ENCODE assay signal across 26 cellular contexts in genomic region chr1:39752703-39753102, GRCh38. TPM values are rescaled to one million over a fixed set of nuclear protein-coding genes. Genes with fewer than 3 reads are reported as not detected.
DNase-seq lines count a peak whose midpoint lies in the region; ATAC-seq, FAIRE-seq and TF ChIP-seq lines count a peak whose summit lies in the region.
"Had no signal": no experiment of that assay in that cellular context is flagged by ENCODE, and none has a peak within 500 bp of the region (broad histone marks: within the 10 kb centered on the region; RNA-seq: fewer than 3 reads in every experiment).

No MANE protein-coding gene starts in this region.

- intact Hi-C loops in kidney (cut with DNase I): no loop called here

- no peak overlapping the region for H3K4me2 ChIP-seq in smooth muscle cell

- no peak overlapping the region for H3K4me3 ChIP-seq in kidney (ENCODE audit: low read length in 2 of 2)
- no peak overlapping the region for H3K4me3 ChIP-seq in smooth muscle cell
- H3K4me3 ChIP-seq: GM23248, SJCRH30 had no signal

- WGBS in smooth muscle cell (ENCODE audit: low lambda C conversion rate): 97% methylated on average over 6 of the region's 6 CpGs

- H3K79me2 ChIP-seq in smooth muscle cell (ENCODE audit: low read depth): no peaks in the 10 kb centered on the region

- no peaks in the 10 kb centered on the region for H4K20me1 ChIP-seq in smooth muscle cell (ENCODE audit: low read depth)

- no peak for TF ChIP-seq CTCF in VCaP (conservative IDR thresholded peaks at IDR 0.05)
- TF ChIP-seq CTCF in kidney (IDR thresholded peaks at IDR 0.05; ENCODE audit: borderline replicate concordance, extremely low read depth, insufficient read depth): no peak
- TF ChIP-seq CTCF in type B pancreatic cell (conservative IDR thresholded peaks at IDR 0.05): no peak
- TF ChIP-seq CTCF in smooth muscle cell (IDR thresholded peaks at IDR 0.05; ENCODE audit: borderline replicate concordance, insufficient read depth, poor library complexity, severe bottlenecking): no peak

- ATAC-seq in GM19023 (IDR thresholded peaks at IDR 0.05; ENCODE audit: unreplicated experiment): no peak
- ATAC-seq: PC-3, Right ventricle myocardium inferior, SK-N-SH treated with all-trans-retinoic acid at 6 μM for 48 hours had no signal

- H3K36me3 ChIP-seq in kidney (ENCODE audit: control insufficient read depth in 1 of 2, insufficient read depth in 2 of 2, low read length in 2 of 2): peaks cover 64% of the 10 kb centered on the region in 2 donors
- H3K36me3 ChIP-seq in smooth muscle cell (ENCODE audit: low read depth): peaks cover 17% of the 10 kb centered on the region

- H3K4me3 Mint-ChIP-seq in type B pancreatic cell: no peak overlapping the region
- H3K4me3 Mint-ChIP-seq: CD14-positive monocyte; CD8-positive, alpha-beta memory T cell had no signal

- H3K27ac ChIP-seq in VCaP (peak overlapping the region; percentile 52), cingulate gyrus (ENCODE audit: low read depth, low read length) (peak overlapping the region; percentile 73), kidney (ENCODE audit: low read depth in 2 of 2, low read length in 2 of 2) (no peak overlapping the region), smooth muscle cell (ENCODE audit: low read depth) (no peak overlapping the region)
- H3K27ac ChIP-seq: GM23248, SJCRH30 had no signal

- no peaks in the 10 kb centered on the region for H3F3A ChIP-seq in smooth muscle cell (ENCODE audit: low read depth)

- H3K9ac ChIP-seq in kidney (ENCODE audit: low read length in 2 of 2) (no peak overlapping the region), smooth muscle cell (ENCODE audit: low read depth) (no peak overlapping the region)
- H3K9ac ChIP-seq: GM23248 had no signal

- no peak overlapping the region for H3K27ac Mint-ChIP-seq in type B pancreatic cell
- H3K27ac Mint-ChIP-seq: CD14-positive monocyte had no signal

- FAIRE-seq in kidney (lab: Jason Lieb, UNC): no peak
- FAIRE-seq: GM12892 had no signal

- peaks cover 13% of the 10 kb centered on the region for H3K36me3 Mint-ChIP-seq in type B pancreatic cell

- H3K27me3 Mint-ChIP-seq in type B pancreatic cell: no peaks in the 10 kb centered on the region
- H3K27me3 Mint-ChIP-seq: CD8-positive, alpha-beta memory T cell had no signal

- H2AFZ ChIP-seq in smooth muscle cell (ENCODE audit: low read depth): no peak overlapping the region
- H2AFZ ChIP-seq: GM23248 had no signal

- H3K9me3 ChIP-seq in kidney (ENCODE audit: control insufficient read depth in 1 of 2, low read length in 2 of 2) (no peaks in the 10 kb centered on the region), smooth muscle cell (replicated peaks; ENCODE audit: low read depth) (no peaks in the 10 kb centered on the region)
- H3K9me3 ChIP-seq: SJCRH30 had no signal

- H3K9me3 Mint-ChIP-seq in type B pancreatic cell: no peaks in the 10 kb centered on the region
- H3K9me3 Mint-ChIP-seq: CD14-positive monocyte; CD8-positive, alpha-beta memory T cell had no signal

- H3K27me3 ChIP-seq in smooth muscle cell (ENCODE audit: low read depth): no peaks in the 10 kb centered on the region
- H3K27me3 ChIP-seq: SJCRH30 had no signal

- H3K4me1 Mint-ChIP-seq in type B pancreatic cell (ENCODE audit: unreplicated experiment): no peaks in the 10 kb centered on the region
- H3K4me1 Mint-ChIP-seq: CD14-positive monocyte had no signal

- peak; percentile 69 for DNase-seq in kidney
- peak; percentile 43 for DNase-seq in type B pancreatic cell (ENCODE audit: extremely low spot score, unreplicated experiment)
- no peak for DNase-seq in NCI-H1417 (lab: John Stamatoyannopoulos, UW)
- no peak for DNase-seq in smooth muscle cell (lab: John Stamatoyannopoulos, UW; ENCODE audit: unreplicated experiment)
- DNase-seq: CD8-positive, alpha-beta memory T cell; DMS79 treated with DMSO at 0.1 percent for 48 hours; GF-D8; GM23248; H7; Karpas-422; NCI-H1092; NCI-H1436; NCI-H1930; NCI-H2107; NCI-H524; NCI-H774; PC-3; SJCRH30 had no signal

- H3K4me1 ChIP-seq in kidney (ENCODE audit: control insufficient read depth in 1 of 2, insufficient read depth in 1 of 2, low read depth in 1 of 2, low read length in 2 of 2) (no peaks in the 10 kb centered on the region), smooth muscle cell (ENCODE audit: low read depth) (no peaks in the 10 kb centered on the region)
- H3K4me1 ChIP-seq: SJCRH30 had no signal

RNA-seq across cellular contexts. Expression of gene PPIE, which starts 14.0 kb away (rescaled TPM):
- total RNA-seq in kidney (58.6 TPM), type B pancreatic cell (ENCODE audit: low replicate concordance) (50.0 and 51.7 TPM in 2 replicates), smooth muscle cell (45.1 and 47.8 TPM in 2 replicates)
- polyA plus RNA-seq in kidney (ENCODE audit: insufficient read depth, low read depth, low replicate concordance) (52.0 TPM), smooth muscle cell (62.0 and 75.9 TPM in 2 replicates)

RNA-seq across cellular contexts. Expression of gene OXCT2, which starts 18.4 kb away (rescaled TPM):
- total RNA-seq in kidney: 0.98 TPM
- polyA plus RNA-seq in kidney (ENCODE audit: insufficient read depth, low read depth, low replicate concordance): 0.32 TPM
- 0.21 and 0.65 TPM in 2 replicates for total RNA-seq in type B pancreatic cell (ENCODE audit: low replicate concordance)
- total RNA-seq in smooth muscle cell: not detected in 2 replicates
- polyA plus RNA-seq in smooth muscle cell: not detected in 2 replicates
- total RNA-seq: A673, H7 had no signal
- polyA plus RNA-seq: CD8-positive, alpha-beta memory T cell had no signal

RNA-seq across cellular contexts. Expression of gene BMP8B, which starts 36.0 kb away (rescaled TPM):
- total RNA-seq in kidney: 4.9 TPM
- 0.34 TPM for polyA plus RNA-seq in kidney (ENCODE audit: insufficient read depth, low read depth, low replicate concordance)
- total RNA-seq in type B pancreatic cell (ENCODE audit: low replicate concordance): 1.5 and 2.4 TPM in 2 replicates
- total RNA-seq in smooth muscle cell: 0.27 TPM in 1 of 2 replicates, not detected in the other
- polyA plus RNA-seq in smooth muscle cell: 0.06 TPM in 1 of 2 replicates, not detected in the other
- total RNA-seq: GM23248 had no signal
- polyA plus RNA-seq: GM23248 had no signal

Comparison
In these comparisons a context has a peak if more than half of its experiments do, and no peak if none do; other contexts are left out.
1. H3K27ac ChIP-seq: peak in VCaP (single experiment) and cingulate gyrus (single experiment); none in kidney (0 of 2) and smooth muscle cell (single experiment).
2. DNase-seq: peak in kidney (single experiment) and type B pancreatic cell (single experiment); none in NCI-H1417 (0 of 3) and smooth muscle cell (single experiment).